ENCODE assay signal across 24 cellular contexts in the genomic region with DNA sequence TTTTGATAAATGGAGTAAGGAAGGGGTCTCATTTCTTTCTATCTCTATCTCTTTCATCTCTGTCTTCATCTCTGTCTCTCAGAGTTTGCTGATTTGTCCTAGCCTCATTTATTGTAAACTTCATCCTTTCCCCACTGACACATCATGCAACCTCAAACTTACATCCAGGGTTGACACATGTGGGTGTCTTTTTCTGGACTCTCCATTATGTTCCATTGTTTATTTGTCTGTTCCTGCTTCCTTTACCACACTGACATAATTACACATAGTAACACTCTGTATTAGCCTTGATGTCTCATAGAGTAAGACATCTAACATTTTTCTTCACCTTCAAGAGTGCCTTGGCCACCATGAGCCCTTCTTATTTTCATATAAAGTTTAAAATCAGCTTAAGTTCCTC.
"Had no signal": no experiment of that assay in that cellular context is flagged by ENCODE, and none has a peak within 500 bp of the region (broad histone marks: within the 10 kb centered on the region; RNA-seq: fewer than 3 reads in every experiment).

No MANE protein-coding gene starts in this region.

- H3K27me3 ChIP-seq: adrenal gland, MG63 had no signal

- H3K36me3 Mint-ChIP-seq: activated CD8-positive, alpha-beta memory T cell treated with anti-CD3 and anti-CD28 coated beads, Interleukin-2, amount 10 ng/mL, durations not matched to agents 7 days and 5 days; activated naive CD8-positive, alpha-beta T cell had no signal

- H3K4me3 ChIP-seq: adrenal gland, MG63 had no signal

- H3K4me1 Mint-ChIP-seq: activated B cell treated with CpG ODN at 0.5 μM for 24 hours, IgD-negative memory B cell, T-helper 17 cell had no signal

- H3K9ac ChIP-seq: KMS-11 had no signal

- H3K36me3 ChIP-seq: adrenal gland, MG63 had no signal

- H3K9me3 ChIP-seq: adrenal gland, MG63 had no signal

- DNase-seq: activated B cell treated with CpG ODN at 0.5 μM for 24 hours; activated CD8-positive, alpha-beta memory T cell treated with anti-CD3 and anti-CD28 coated beads, Interleukin-2, amount 10 ng/mL, durations not matched to agents 7 days and 5 days; activated effector memory CD4-positive, alpha-beta T cell treated with Interleukin-2 at 50 U/mL for 16 hours; activated naive CD4-positive, alpha-beta T cell; activated T-cell treated with anti-CD3 and anti-CD28 coated beads, Interleukin-2, amount 50 U/mL, for 48 hours; adrenal gland; anterior cingulate cortex; cerebellar nuclear complex; MG63; MV-4-11; NCI-H1092 treated with DMSO at 0.1 percent for 48 hours; NCI-H1417 treated with DMSO at 0.1 percent for 48 hours; NCI-H1694 treated with DMSO at 0.1 percent for 48 hours; NCI-H2029 treated with DMSO at 0.1 percent for 48 hours; NCI-H345; NCI-H510A; NCI-H526 treated with DMSO at 0.1 percent for 48 hours; PC-3; SIG-M5; T-helper 17 cell; T-helper 9 cell had no signal

- H3K9me3 Mint-ChIP-seq: activated B cell treated with CpG ODN at 0.5 μM for 24 hours, IgD-negative memory B cell had no signal

- ATAC-seq: activated CD8-positive, alpha-beta memory T cell treated with anti-CD3 and anti-CD28 coated beads, Interleukin-2, amount 10 ng/mL, durations not matched to agents 7 days and 5 days; PC-3; T-helper 17 cell had no signal

- H3K27ac Mint-ChIP-seq: activated B cell treated with CpG ODN at 0.5 μM for 24 hours; activated CD8-positive, alpha-beta memory T cell treated with anti-CD3 and anti-CD28 coated beads, Interleukin-2, amount 10 ng/mL, durations not matched to agents 7 days and 5 days; activated naive CD8-positive, alpha-beta T cell; IgD-negative memory B cell; T-helper 17 cell had no signal

- H3K4me3 Mint-ChIP-seq: activated B cell treated with CpG ODN at 0.5 μM for 24 hours; activated CD8-positive, alpha-beta memory T cell treated with anti-CD3 and anti-CD28 coated beads, Interleukin-2, amount 10 ng/mL, durations not matched to agents 7 days and 5 days; activated naive CD8-positive, alpha-beta T cell; IgD-negative memory B cell; T-helper 17 cell had no signal

- H3K27ac ChIP-seq: adrenal gland, KMS-11 had no signal

- H3K4me1 ChIP-seq: adrenal gland had no signal

- H3K4me2 ChIP-seq: KMS-11 had no signal
